In the genomic region with DNA sequence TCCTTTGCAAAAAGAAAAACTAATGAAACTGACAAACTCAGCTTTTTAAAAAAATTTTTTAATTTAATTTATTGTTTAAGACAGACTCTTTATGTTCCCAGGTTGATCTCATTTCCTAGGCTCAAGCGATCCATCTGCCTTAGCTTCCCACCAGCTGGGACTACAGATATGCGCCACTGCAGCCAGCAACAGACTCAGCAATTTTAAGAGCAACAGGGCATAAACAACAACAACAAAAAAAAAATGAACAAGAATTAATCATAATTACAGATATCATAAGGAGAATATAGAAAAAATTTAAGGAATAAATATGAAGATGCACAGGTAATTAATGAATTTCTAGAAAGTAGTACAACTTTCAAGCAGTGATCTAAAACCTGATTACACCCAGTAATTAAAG, we compare ENCODE assay signal across 10 cellular contexts. TPM values are rescaled to one million over a fixed set of nuclear protein-coding genes. Genes with fewer than 3 reads are reported as not detected.
DNase-seq lines count a peak whose midpoint lies in the region; ATAC-seq, FAIRE-seq and TF ChIP-seq lines count a peak whose summit lies in the region.
"Had no signal": no experiment of that assay in that cellular context is flagged by ENCODE, and none has a peak within 500 bp of the region (broad histone marks: within the 10 kb centered on the region; RNA-seq: fewer than 3 reads in every experiment).

No MANE protein-coding gene starts in this region.

- H4K20me1 ChIP-seq in K562 (replicated peaks; ENCODE audit: control insufficient read depth, insufficient read depth, low read length): no peaks in the 10 kb centered on the region

- H3K27me3 Mint-ChIP-seq in CD4-positive, CD25-positive, alpha-beta regulatory T cell: no peaks in the 10 kb centered on the region
- H3K27me3 Mint-ChIP-seq in nephron (ENCODE audit: low read depth): peaks cover 3% of the 10 kb centered on the region

- WGBS in HUES64: 45% methylated on average over 2 of the region's 2 CpGs
- WGBS in K562 (ENCODE audit: insufficient coverage, low coverage, missing lambda C conversion rate): 21% methylated on average over 2 of the region's 2 CpGs

- H3K36me3 Mint-ChIP-seq in CD4-positive, CD25-positive, alpha-beta regulatory T cell: peaks cover 28% of the 10 kb centered on the region
- H3K36me3 Mint-ChIP-seq in nephron (ENCODE audit: low read depth): peaks cover 35% of the 10 kb centered on the region

- DNase-seq in CD4-positive, CD25-positive, alpha-beta regulatory T cell: no peak
- peak in 1 of 4 experiments; percentile 18 for DNase-seq in K562 (ENCODE audit: extremely low read depth in 1 of 4, low spot score in 3 of 4)
- DNase-seq in NCI-H510A (lab: John Stamatoyannopoulos, UW): no peak
- DNase-seq in DMS153 (lab: John Stamatoyannopoulos, UW): no peak
- no peak for DNase-seq in cerebellar cortex (ENCODE audit: low spot score)
- DNase-seq: NCI-H2171, trophoblast cell had no signal

- TF ChIP-seq RAD21 in K562 (CRISPR knock-in tag; conservative IDR thresholded peaks at IDR 0.05 in 1 of 2, IDR thresholded peaks at IDR 0.05 in 1 of 2): no peak

- peaks cover 0 to 28% (median 11%) of the 10 kb centered on the region in 7 donors for H3K9me3 Mint-ChIP-seq in CD4-positive, CD25-positive, alpha-beta regulatory T cell
- H3K9me3 Mint-ChIP-seq in nephron: peaks cover 33% of the 10 kb centered on the region

- BruUV-seq in K562 (replicated peaks; lab: Mats Ljungman, UMichigan): no TSS peak

- H3K4me1 ChIP-seq in CD4-positive, CD25-positive, alpha-beta regulatory T cell (ENCODE audit: control insufficient read depth, insufficient read depth, low read length, poor library complexity, severe bottlenecking): peaks cover 29% of the 10 kb centered on the region
- no peaks in the 10 kb centered on the region for H3K4me1 ChIP-seq in HUES64 (ENCODE audit: insufficient read depth, low read length)
- peaks cover 3 to 6% of the 10 kb centered on the region in 2 experiments; a peak in 2 of 5 replicates for H3K4me1 ChIP-seq in K562 (replicated peaks in 1 of 2; ENCODE audit: control insufficient read depth in 2 of 2, insufficient read depth in 2 of 2, low read length in 2 of 2)

- in situ Hi-C loops in K562 (cut with MboI): no loop called here

- intact Hi-C loops in K562 (cut with micrococcal nuclease): loop anchor here (5.0 kb wide), 1 partner anchor 166 kb away; the partner anchor contains the start of gene ZNF317

- CTCF ChIA-PET in K562 (lab: Yijun Ruan, JAX; ENCODE audit: low intra/inter-chr PET ratio): interaction anchor here (0.7 kb wide), 1 partner anchor 399 kb away, joined by 3 read pairs; no protein-coding TSS in a partner anchor

- peak overlapping the region; percentile 91 to 99 (median 94) for H3K4me3 Mint-ChIP-seq in CD4-positive, CD25-positive, alpha-beta regulatory T cell
- peak overlapping the region; percentile 90 to 91 (median 90) for H3K4me3 Mint-ChIP-seq in nephron

- ATAC-seq in CD4-positive, CD25-positive, alpha-beta regulatory T cell (ENCODE audit: low read depth in 2 of 2): no peak
- no peak for ATAC-seq in K562
- ATAC-seq in HG03565 (IDR thresholded peaks at IDR 0.05; ENCODE audit: unreplicated experiment): no peak

- no peak for TF ChIP-seq EP300 in K562 (IDR thresholded peaks at IDR 0.05; ENCODE audit: low read length)

- TF ChIP-seq POLR2A in K562 (conservative IDR thresholded peaks at IDR 0.05): no peak

- POLR2A ChIA-PET in K562 (lab: Yijun Ruan, JAX): interaction anchor here (0.6 kb wide), 1 partner anchor 74 kb away, joined by 3 read pairs; no protein-coding TSS in a partner anchor

- H2AFZ ChIP-seq in K562 (ENCODE audit: low read depth, low read length): no peak overlapping the region

- H3K79me2 ChIP-seq in K562 (ENCODE audit: control insufficient read depth, insufficient read depth, low read length): peaks cover 7% of the 10 kb centered on the region

- TF ChIP-seq CTCF in K562 (IDR thresholded peaks at IDR 0.05 in 2 of 3, conservative IDR thresholded peaks at IDR 0.05 in 1 of 3; ENCODE audit: insufficient read depth in 2 of 3, low read depth in 1 of 3, low read length in 3 of 3) (no peak), nephron (IDR thresholded peaks at IDR 0.05; ENCODE audit: unreplicated experiment in 3 of 3) (no peak)

- no peaks in the 10 kb centered on the region for H3K27me3 ChIP-seq in CD4-positive, CD25-positive, alpha-beta regulatory T cell (ENCODE audit: control insufficient read depth, insufficient read depth, low read length)
- no peaks in the 10 kb centered on the region for H3K27me3 ChIP-seq in HUES64 (ENCODE audit: insufficient read depth, low read length)
- H3K27me3 ChIP-seq in K562 (ENCODE audit: control insufficient read depth in 2 of 2, insufficient read depth in 2 of 2, low read length in 2 of 2): no peaks in the 10 kb centered on the region

- peaks cover 27% of the 10 kb centered on the region for H3K36me3 ChIP-seq in CD4-positive, CD25-positive, alpha-beta regulatory T cell (ENCODE audit: control insufficient read depth, insufficient read depth, low read length)
- peaks cover 9% of the 10 kb centered on the region; the same call in 1 of the 2 replicates for H3K36me3 ChIP-seq in HUES64 (ENCODE audit: insufficient read depth, low read length)
- no peaks in the 10 kb centered on the region; the same call in 2 of the 3 replicates for H3K36me3 ChIP-seq in K562 (ENCODE audit: control insufficient read depth, insufficient read depth, low read length)

- no peaks in the 10 kb centered on the region for H3K9me1 ChIP-seq in K562 (ENCODE audit: control insufficient read depth, insufficient read depth, low read length)

- peaks cover 19 to 30% of the 10 kb centered on the region in 2 experiments for H3K9me3 ChIP-seq in CD4-positive, CD25-positive, alpha-beta regulatory T cell (ENCODE audit: control insufficient read depth in 2 of 2, low read length in 2 of 2)
- H3K9me3 ChIP-seq in HUES64 (ENCODE audit: insufficient read depth, low read depth, low read length) (peaks cover 31% of the 10 kb centered on the region), K562 (replicated peaks; ENCODE audit: control insufficient read depth, insufficient read depth, low read depth, low read length) (no peaks in the 10 kb centered on the region)

- H3K9ac ChIP-seq in HUES64 (ENCODE audit: low read depth, low read length): no peak overlapping the region
- H3K9ac ChIP-seq in K562 (ENCODE audit: insufficient read depth in 1 of 2, low read depth in 2 of 2, low read length in 2 of 2): no peak overlapping the region

- peaks cover 9 to 43% (median 14%) of the 10 kb centered on the region in 4 donors for H3K4me1 Mint-ChIP-seq in CD4-positive, CD25-positive, alpha-beta regulatory T cell
- peaks cover 14% of the 10 kb centered on the region for H3K4me1 Mint-ChIP-seq in nephron

- H3K27ac ChIP-seq in CD4-positive, CD25-positive, alpha-beta regulatory T cell (ENCODE audit: insufficient read depth, low read length, poor library complexity, severe bottlenecking): no peak overlapping the region
- H3K27ac ChIP-seq in HUES64 (ENCODE audit: low read depth, low read length) (no peak overlapping the region), K562 (ENCODE audit: extremely low read depth, low read depth, low read length) (no peak overlapping the region)

- FAIRE-seq in K562 (lab: Jason Lieb, UNC): no peak

- H3K4me2 ChIP-seq in K562 (ENCODE audit: insufficient read depth, low read length): peak overlapping the region; percentile 99; the same call in 1 of the 2 replicates

- H3K27ac Mint-ChIP-seq in CD4-positive, CD25-positive, alpha-beta regulatory T cell: peak overlapping the region in 2 of 3 donors; percentile 71 to 97
- peak overlapping the region; percentile 3 to 94 (median 77) for H3K27ac Mint-ChIP-seq in nephron

- peak overlapping the region; percentile 76 for H3K4me3 ChIP-seq in CD4-positive, CD25-positive, alpha-beta regulatory T cell (ENCODE audit: low read depth, low read length)
- peak overlapping the region; percentile 80; the same call in 1 of the 2 replicates for H3K4me3 ChIP-seq in HUES64 (ENCODE audit: low read length)
- H3K4me3 ChIP-seq in K562: peak overlapping the region; percentile 99

RNA-seq across cellular contexts. Expression of gene ZNF699, which starts 1.5 kb away (rescaled TPM):
- total RNA-seq in CD4-positive, CD25-positive, alpha-beta regulatory T cell: 11.7 TPM
- polyA plus RNA-seq in CD4-positive, CD25-positive, alpha-beta regulatory T cell: 10 to 100 TPM; 13.9 to 41.7 (median 14.2) TPM
- 1.9 TPM for polyA plus RNA-seq in HUES64 (2013, experiment 1 of 2)
- 3.0 TPM for polyA plus RNA-seq in HUES64 (2013, experiment 2 of 2)
- 11.2 and 14.9 TPM in 2 replicates for total RNA-seq in K562 (2011; cell fraction: chromatin; rRNA removed; ENCODE audit: low replicate concordance)
- 8.6 and 10.0 TPM in 2 replicates for total RNA-seq in K562 (2011; cell fraction: nucleolus; rRNA removed)
- total RNA-seq in K562 (2011; cell fraction: nucleoplasm; rRNA removed): 6.0 and 10.3 TPM in 2 replicates
- total RNA-seq in K562 (2014; rRNA removed): 2.8 and 3.8 TPM in 2 replicates
- total RNA-seq in K562 (2014; rRNA removed; fragmentation: Illumina TruSeq; extraction: Trizol): 3.1 and 4.4 TPM in 2 replicates
- 1.8 and 3.1 TPM in 2 replicates for total RNA-seq in K562 (2015; rRNA removed; fragmentation: Illumina TruSeq; extraction: Trizol)
- 3.0 and 4.1 TPM in 2 replicates for total RNA-seq in K562 (2021)
- polyA plus RNA-seq in K562 (2011; rRNA removed): 2.2 and 2.8 TPM in 2 replicates
- 1.2 and 1.8 TPM in 2 replicates for polyA plus RNA-seq in K562 (2011; cell fraction: cytosol; rRNA removed)
- polyA plus RNA-seq in K562 (2011; cell fraction: nucleus; rRNA removed): 3.0 and 4.0 TPM in 2 replicates
- 0.62 and 1.2 TPM in 2 replicates for polyA plus RNA-seq in K562 (2012)
- polyA plus RNA-seq in K562 (2014; fragmentation: Illumina TruSeq; extraction: Trizol): 1.9 and 2.1 TPM in 2 replicates
- under 1 TPM; 0.08 to 0.25 TPM for polyA plus RNA-seq in K562 (2014; fragmentation: Nextera tagmentation; extraction: Ambion mirVana)
- polyA plus RNA-seq in K562 (2014; rRNA removed): 2.2 and 3.3 TPM in 2 replicates
- 8.5 and 10.2 TPM in 2 replicates for polyA minus RNA-seq in K562 (2011; rRNA and poly(A)+ RNA removed)
- 3.0 and 4.0 TPM in 2 replicates for polyA minus RNA-seq in K562 (2011; cell fraction: cytosol; rRNA and poly(A)+ RNA removed)
- polyA minus RNA-seq in K562 (2011; cell fraction: nucleus; rRNA and poly(A)+ RNA removed): 7.0 and 7.7 TPM in 2 replicates

RNA-seq across cellular contexts. Expression of gene ZNF559, which starts 15.9 kb away (rescaled TPM):
- total RNA-seq in CD4-positive, CD25-positive, alpha-beta regulatory T cell: 12.2 TPM
- 10 to 100 TPM; 22.0 to 37.3 (median 33.7) TPM for polyA plus RNA-seq in CD4-positive, CD25-positive, alpha-beta regulatory T cell
- polyA plus RNA-seq in HUES64 (2013, experiment 1 of 2): 19.3 TPM
- 19.0 TPM for polyA plus RNA-seq in HUES64 (2013, experiment 2 of 2)
- total RNA-seq in K562 (2011; cell fraction: chromatin; rRNA removed; ENCODE audit: low replicate concordance): 12.6 and 50.6 TPM in 2 replicates
- 8.7 and 11.2 TPM in 2 replicates for total RNA-seq in K562 (2011; cell fraction: nucleolus; rRNA removed)
- 16.9 and 22.1 TPM in 2 replicates for total RNA-seq in K562 (2011; cell fraction: nucleoplasm; rRNA removed)
- 4.0 and 4.3 TPM in 2 replicates for total RNA-seq in K562 (2014; rRNA removed)
- total RNA-seq in K562 (2014; rRNA removed; fragmentation: Illumina TruSeq; extraction: Trizol): 14.6 and 15.9 TPM in 2 replicates
- 10.5 and 11.5 TPM in 2 replicates for total RNA-seq in K562 (2015; rRNA removed; fragmentation: Illumina TruSeq; extraction: Trizol)
- total RNA-seq in K562 (2021): 7.4 and 11.7 TPM in 2 replicates
- 12.2 and 21.5 TPM in 2 replicates for polyA plus RNA-seq in K562 (2011; rRNA removed)
- polyA plus RNA-seq in K562 (2011; cell fraction: cytosol; rRNA removed): 2.1 and 4.4 TPM in 2 replicates
- 15.3 and 17.0 TPM in 2 replicates for polyA plus RNA-seq in K562 (2011; cell fraction: nucleus; rRNA removed)
- polyA plus RNA-seq in K562 (2012): 13.3 and 17.5 TPM in 2 replicates
- polyA plus RNA-seq in K562 (2014; fragmentation: Illumina TruSeq; extraction: Trizol): 11.6 and 14.5 TPM in 2 replicates
- polyA plus RNA-seq in K562 (2014; fragmentation: Nextera tagmentation; extraction: Ambion mirVana): 10 to 100 TPM; 11.0 to 19.0 TPM
- polyA plus RNA-seq in K562 (2014; rRNA removed): 9.4 and 11.5 TPM in 2 replicates
- polyA minus RNA-seq in K562 (2011; rRNA and poly(A)+ RNA removed): 13.2 and 20.5 TPM in 2 replicates
- polyA minus RNA-seq in K562 (2011; cell fraction: cytosol; rRNA and poly(A)+ RNA removed): 3.5 and 4.9 TPM in 2 replicates
- 6.9 and 7.7 TPM in 2 replicates for polyA minus RNA-seq in K562 (2011; cell fraction: nucleus; rRNA and poly(A)+ RNA removed)

RNA-seq across cellular contexts. Expression of gene ZNF177, which starts 54.7 kb away (rescaled TPM):
- total RNA-seq in CD4-positive, CD25-positive, alpha-beta regulatory T cell: 0.81 TPM
- polyA plus RNA-seq in CD4-positive, CD25-positive, alpha-beta regulatory T cell: under 1 TPM; 0.19 to 0.67 (median 0.61) TPM
- polyA plus RNA-seq in HUES64 (2013, experiment 1 of 2): 2.5 TPM
- 3.1 TPM for polyA plus RNA-seq in HUES64 (2013, experiment 2 of 2)
- total RNA-seq in K562 (2011; cell fraction: chromatin; rRNA removed; ENCODE audit: low replicate concordance): 1.1 and 2.9 TPM in 2 replicates
- total RNA-seq in K562 (2011; cell fraction: nucleolus; rRNA removed): 0.83 and 0.92 TPM in 2 replicates
- total RNA-seq in K562 (2011; cell fraction: nucleoplasm; rRNA removed): 1.6 and 2.6 TPM in 2 replicates
- total RNA-seq in K562 (2014; rRNA removed) (0.45 and 0.49 TPM in 2 replicates), K562 (2014; rRNA removed; fragmentation: Illumina TruSeq; extraction: Trizol) (0.64 and 1.2 TPM in 2 replicates), K562 (2015; rRNA removed; fragmentation: Illumina TruSeq; extraction: Trizol) (0.76 and 1.1 TPM in 2 replicates), K562 (2021) (0.45 and 0.82 TPM in 2 replicates)
- polyA plus RNA-seq in K562 (2011; rRNA removed) (0.73 and 1.1 TPM in 2 replicates), K562 (2014; fragmentation: Illumina TruSeq; extraction: Trizol) (0.78 and 1.8 TPM in 2 replicates), K562 (2014; fragmentation: Nextera tagmentation; extraction: Ambion mirVana) (1 to 10 TPM in 1 of 2 experiments, under 1 TPM in 1; 0.25 to 1.2 TPM), K562 (2014; rRNA removed) (0.46 and 1.5 TPM in 2 replicates)
- 0.10 and 0.40 TPM in 2 replicates for polyA plus RNA-seq in K562 (2011; cell fraction: cytosol; rRNA removed)
- 1.3 and 1.8 TPM in 2 replicates for polyA plus RNA-seq in K562 (2011; cell fraction: nucleus; rRNA removed)
- 0.86 and 3.1 TPM in 2 replicates for polyA plus RNA-seq in K562 (2012)
- 0.77 and 1.0 TPM in 2 replicates for polyA minus RNA-seq in K562 (2011; rRNA and poly(A)+ RNA removed)
- polyA minus RNA-seq in K562 (2011; cell fraction: cytosol; rRNA and poly(A)+ RNA removed): not detected in 2 replicates
- 0.40 and 0.78 TPM in 2 replicates for polyA minus RNA-seq in K562 (2011; cell fraction: nucleus; rRNA and poly(A)+ RNA removed)

RNA-seq across cellular contexts. Expression of gene OR7E24, which starts 57.4 kb away (rescaled TPM):
- not detected for total RNA-seq in CD4-positive, CD25-positive, alpha-beta regulatory T cell
- polyA plus RNA-seq in CD4-positive, CD25-positive, alpha-beta regulatory T cell: not detected
- not detected for polyA plus RNA-seq in HUES64 (2013, experiment 1 of 2)
- not detected for polyA plus RNA-seq in HUES64 (2013, experiment 2 of 2)
- total RNA-seq in K562 (2011; cell fraction: chromatin; rRNA removed; ENCODE audit: low replicate concordance): not detected in 2 replicates
- total RNA-seq in K562 (2011; cell fraction: nucleolus; rRNA removed): not detected in 2 replicates
- not detected in 2 replicates for total RNA-seq in K562 (2011; cell fraction: nucleoplasm; rRNA removed)
- total RNA-seq in K562 (2014; rRNA removed) (not detected in 2 replicates), K562 (2014; rRNA removed; fragmentation: Illumina TruSeq; extraction: Trizol) (not detected in 2 replicates), K562 (2015; rRNA removed; fragmentation: Illumina TruSeq; extraction: Trizol) (not detected in 2 replicates), K562 (2021) (not detected in 2 replicates)
- polyA plus RNA-seq in K562 (2011; rRNA removed) (not detected in 2 replicates), K562 (2014; fragmentation: Illumina TruSeq; extraction: Trizol) (not detected in 2 replicates), K562 (2014; fragmentation: Nextera tagmentation; extraction: Ambion mirVana) (not detected), K562 (2014; rRNA removed) (not detected in 2 replicates)
- not detected in 2 replicates for polyA plus RNA-seq in K562 (2011; cell fraction: cytosol; rRNA removed)
- not detected in 2 replicates for polyA plus RNA-seq in K562 (2011; cell fraction: nucleus; rRNA removed)
- not detected in 2 replicates for polyA plus RNA-seq in K562 (2012)
- not detected in 2 replicates for polyA minus RNA-seq in K562 (2011; rRNA and poly(A)+ RNA removed)
- not detected in 2 replicates for polyA minus RNA-seq in K562 (2011; cell fraction: cytosol; rRNA and poly(A)+ RNA removed)
- not detected in 2 replicates for polyA minus RNA-seq in K562 (2011; cell fraction: nucleus; rRNA and poly(A)+ RNA removed)
